ENCODE assay signal across 20 cellular contexts in genomic region chr6:105746130-105746505, GRCh38.
DNase-seq lines count a peak whose midpoint lies in the region; ATAC-seq and TF ChIP-seq lines count a peak whose summit lies in the region.
"Had no signal": no experiment of that assay in that cellular context is flagged by ENCODE, and none has a peak within 500 bp of the region (broad histone marks: within the 10 kb centered on the region; RNA-seq: fewer than 3 reads in every experiment).

No MANE protein-coding gene starts in this region.

- H3K9me3 Mint-ChIP-seq in activated CD4-positive, alpha-beta memory T cell treated with anti-CD3 and anti-CD28 coated beads, Interleukin-2, amount 10 ng/mL, durations not matched to agents 7 days and 5 days: peaks cover 7% of the 10 kb centered on the region
- no peaks in the 10 kb centered on the region for H3K9me3 Mint-ChIP-seq in activated CD4-positive, alpha-beta memory T cell treated with anti-CD3 and anti-CD28 coated beads for 36 hours
- H3K9me3 Mint-ChIP-seq in neural progenitor cell: no peaks in the 10 kb centered on the region
- no peaks in the 10 kb centered on the region for H3K9me3 Mint-ChIP-seq in naive thymus-derived CD8-positive, alpha-beta T cell
- H3K9me3 Mint-ChIP-seq: H9 had no signal

- H3K27me3 Mint-ChIP-seq in activated CD4-positive, alpha-beta memory T cell treated with anti-CD3 and anti-CD28 coated beads, Interleukin-2, amount 10 ng/mL, durations not matched to agents 7 days and 5 days: no peaks in the 10 kb centered on the region
- H3K27me3 Mint-ChIP-seq in activated CD4-positive, alpha-beta memory T cell treated with anti-CD3 and anti-CD28 coated beads for 36 hours: peaks cover 8% of the 10 kb centered on the region
- H3K27me3 Mint-ChIP-seq in neural progenitor cell (ENCODE audit: insufficient read depth, low read depth): peaks cover 4% of the 10 kb centered on the region
- peaks cover 0 to 9% (median 0%) of the 10 kb centered on the region in 5 donors for H3K27me3 Mint-ChIP-seq in naive thymus-derived CD8-positive, alpha-beta T cell

- H2AFZ ChIP-seq in PC-9 (peak overlapping the region; percentile 14; the same call in 1 of the 2 replicates), neural progenitor cell (replicated peaks) (no peak overlapping the region)

- POLR2A ChIA-PET in activated CD4-positive, alpha-beta memory T cell treated with anti-CD3 and anti-CD28 coated beads, Interleukin-2, amount 10 ng/mL, durations not matched to agents 7 days and 5 days (lab: Charles Lee): interaction anchor here (1.1 to 2.0 kb wide), 3 partner anchors 45 to 248 kb away, joined by 5 to 9 read pairs (median 5); no protein-coding TSS in a partner anchor
- POLR2A ChIA-PET in activated CD4-positive, alpha-beta memory T cell treated with anti-CD3 and anti-CD28 coated beads for 36 hours (lab: Charles Lee): no interaction called here
- POLR2A ChIA-PET in PC-9 (lab: Charles Lee; ENCODE audit: unreplicated experiment): no interaction called here
- POLR2A ChIA-PET in naive thymus-derived CD8-positive, alpha-beta T cell (lab: Charles Lee): no interaction called here

- peaks cover 13% of the 10 kb centered on the region for H3K36me3 Mint-ChIP-seq in activated CD4-positive, alpha-beta memory T cell treated with anti-CD3 and anti-CD28 coated beads, Interleukin-2, amount 10 ng/mL, durations not matched to agents 7 days and 5 days (ENCODE audit: low read depth)
- H3K36me3 Mint-ChIP-seq in activated CD4-positive, alpha-beta memory T cell treated with anti-CD3 and anti-CD28 coated beads for 36 hours: no peaks in the 10 kb centered on the region
- no peaks in the 10 kb centered on the region for H3K36me3 Mint-ChIP-seq in neural progenitor cell
- H3K36me3 Mint-ChIP-seq in naive thymus-derived CD8-positive, alpha-beta T cell: no peaks in the 10 kb centered on the region

- H3K27ac ChIP-seq in HL-60 (replicated peaks) (peak overlapping the region; percentile 41), PC-9 (no peak overlapping the region), neural progenitor cell (no peak overlapping the region)
- H3K27ac ChIP-seq: C4-2B had no signal

- H3K79me2 ChIP-seq in PC-9 (ENCODE audit: low read depth): no peaks in the 10 kb centered on the region
- no peaks in the 10 kb centered on the region for H3K79me2 ChIP-seq in neural progenitor cell (ENCODE audit: low read depth)

- H3K4me2 ChIP-seq in PC-9 (no peak overlapping the region), neural progenitor cell (peak overlapping the region; percentile 40)

- no peaks in the 10 kb centered on the region for H3K9me3 ChIP-seq in PC-9 (ENCODE audit: insufficient read depth, low read depth)
- no peaks in the 10 kb centered on the region for H3K9me3 ChIP-seq in neural progenitor cell (ENCODE audit: low read depth)

- H3K27ac Mint-ChIP-seq in activated CD4-positive, alpha-beta memory T cell treated with anti-CD3 and anti-CD28 coated beads, Interleukin-2, amount 10 ng/mL, durations not matched to agents 7 days and 5 days: peak overlapping the region; percentile 24
- H3K27ac Mint-ChIP-seq in activated CD4-positive, alpha-beta memory T cell treated with anti-CD3 and anti-CD28 coated beads for 36 hours: no peak overlapping the region
- no peak overlapping the region for H3K27ac Mint-ChIP-seq in neural progenitor cell
- no peak overlapping the region for H3K27ac Mint-ChIP-seq in naive thymus-derived CD8-positive, alpha-beta T cell
- H3K27ac Mint-ChIP-seq: activated CD4-positive, alpha-beta T cell treated with anti-CD3 and anti-CD28 coated beads, Interleukin-2, amount 10 ng/mL, durations not matched to agents 7 days and 5 days; nephron progenitor cell had no signal

- no peak overlapping the region for H3K9ac ChIP-seq in neural progenitor cell

- DNase-seq in activated CD4-positive, alpha-beta memory T cell treated with anti-CD3 and anti-CD28 coated beads, Interleukin-2, amount 10 ng/mL, durations not matched to agents 7 days and 5 days: no peak
- no peak for DNase-seq in activated CD4-positive, alpha-beta memory T cell treated with anti-CD3 and anti-CD28 coated beads for 36 hours
- DNase-seq in HL-60 (ENCODE audit: low read depth in 1 of 2, low spot score in 1 of 2) (peak in 1 of 2 experiments; percentile 23), PC-9 (no peak), neural progenitor cell (ENCODE audit: low spot score) (peak; percentile 13), NCI-H82 treated with DMSO at 0.1 percent for 48 hours (lab: John Stamatoyannopoulos, UW; ENCODE audit: unreplicated experiment) (no peak)
- no peak for DNase-seq in naive thymus-derived CD8-positive, alpha-beta T cell
- DNase-seq: activated CD4-positive, alpha-beta T cell treated with anti-CD3 and anti-CD28 coated beads, Interleukin-2, amount 10 ng/mL, durations not matched to agents 7 days and 5 days; cortex of kidney; H9; left colon; midbrain; nephron progenitor cell; NK-92 treated with Interleukin-12 subunit alpha and Interleukin-12 subunit beta, amount 100 ng/mL, for 24 hours; posterior cingulate gyrus; stimulated activated CD4-positive, alpha-beta T cell treated with anti-CD3 and anti-CD28 coated beads, Interleukin-15, amount 100 ng/mL, for 24 hours; substantia nigra had no signal

- CTCF ChIA-PET in activated CD4-positive, alpha-beta memory T cell treated with anti-CD3 and anti-CD28 coated beads, Interleukin-2, amount 10 ng/mL, durations not matched to agents 7 days and 5 days (lab: Charles Lee): interaction anchor here (1.2 kb wide), 1 partner anchor 65 kb away, joined by 3 read pairs; no protein-coding TSS in a partner anchor
- CTCF ChIA-PET in activated CD4-positive, alpha-beta memory T cell treated with anti-CD3 and anti-CD28 coated beads for 36 hours (lab: Charles Lee): interaction anchor here (1.4 kb wide), 1 partner anchor 314 kb away, joined by 3 read pairs; no protein-coding TSS in a partner anchor
- CTCF ChIA-PET in PC-9 (lab: Charles Lee): no interaction called here

- H3K4me3 ChIP-seq in HL-60 (replicated peaks; ENCODE audit: insufficient read depth, low read length): no peak overlapping the region
- no peak overlapping the region for H3K4me3 ChIP-seq in PC-9
- H3K4me3 ChIP-seq in neural progenitor cell: no peak overlapping the region

- intact Hi-C loops in activated CD4-positive, alpha-beta memory T cell treated with anti-CD3 and anti-CD28 coated beads for 36 hours (cut with micrococcal nuclease): loop anchor here (5.0 kb wide), 1 partner anchor 246 kb away; no protein-coding TSS in a partner anchor
- intact Hi-C loops in PC-9 (cut with micrococcal nuclease; ENCODE audit: unreplicated experiment): no loop called here

- H3K4me3 Mint-ChIP-seq in activated CD4-positive, alpha-beta memory T cell treated with anti-CD3 and anti-CD28 coated beads, Interleukin-2, amount 10 ng/mL, durations not matched to agents 7 days and 5 days: no peak overlapping the region
- no peak overlapping the region for H3K4me3 Mint-ChIP-seq in activated CD4-positive, alpha-beta memory T cell treated with anti-CD3 and anti-CD28 coated beads for 36 hours
- H3K4me3 Mint-ChIP-seq in neural progenitor cell: no peak overlapping the region
- H3K4me3 Mint-ChIP-seq in naive thymus-derived CD8-positive, alpha-beta T cell: no peak overlapping the region
- H3K4me3 Mint-ChIP-seq: activated CD4-positive, alpha-beta T cell treated with anti-CD3 and anti-CD28 coated beads, Interleukin-2, amount 10 ng/mL, durations not matched to agents 7 days and 5 days; H9; nephron progenitor cell had no signal

- peaks cover 5% of the 10 kb centered on the region; the same call in 1 of the 2 replicates for H3F3A ChIP-seq in PC-9 (ENCODE audit: insufficient read depth, low read depth)
- H3F3A ChIP-seq in neural progenitor cell (ENCODE audit: low read depth): no peaks in the 10 kb centered on the region

- TF ChIP-seq CTCF in HL-60 (IDR thresholded peaks at IDR 0.05; ENCODE audit: insufficient read depth, low read length) (no peak), PC-9 (conservative IDR thresholded peaks at IDR 0.05) (no peak), neural progenitor cell (IDR thresholded peaks at IDR 0.05) (no peak)

- H3K4me1 ChIP-seq in PC-9 (replicated peaks; ENCODE audit: insufficient read depth) (peaks cover 29% of the 10 kb centered on the region), neural progenitor cell (peaks cover 14% of the 10 kb centered on the region)

- H3K9me2 ChIP-seq in PC-9 (ENCODE audit: insufficient read depth): no peaks in the 10 kb centered on the region

- H3K4me1 Mint-ChIP-seq in activated CD4-positive, alpha-beta memory T cell treated with anti-CD3 and anti-CD28 coated beads, Interleukin-2, amount 10 ng/mL, durations not matched to agents 7 days and 5 days: peaks cover 56% of the 10 kb centered on the region
- peaks cover 19% of the 10 kb centered on the region for H3K4me1 Mint-ChIP-seq in activated CD4-positive, alpha-beta memory T cell treated with anti-CD3 and anti-CD28 coated beads for 36 hours (ENCODE audit: low read depth)
- H3K4me1 Mint-ChIP-seq in neural progenitor cell: peaks cover 4% of the 10 kb centered on the region
- no peaks in the 10 kb centered on the region for H3K4me1 Mint-ChIP-seq in naive thymus-derived CD8-positive, alpha-beta T cell

- H3K36me3 ChIP-seq in PC-9 (ENCODE audit: low read depth) (no peaks in the 10 kb centered on the region), neural progenitor cell (no peaks in the 10 kb centered on the region)

- H4K20me1 ChIP-seq in PC-9 (ENCODE audit: insufficient read depth): no peaks in the 10 kb centered on the region
- H4K20me1 ChIP-seq in neural progenitor cell (ENCODE audit: low read depth): no peaks in the 10 kb centered on the region

- no peaks in the 10 kb centered on the region for H3K27me3 ChIP-seq in HL-60 (ENCODE audit: insufficient read depth, poor library complexity, severe bottlenecking)
- no peaks in the 10 kb centered on the region for H3K27me3 ChIP-seq in PC-9 (ENCODE audit: insufficient read depth, low read depth)
- H3K27me3 ChIP-seq in neural progenitor cell: no peaks in the 10 kb centered on the region

- no TSS peak for BruUV-seq in PC-9 (replicated peaks; lab: Mats Ljungman, UMichigan)

- no peak for ATAC-seq in naive thymus-derived CD8-positive, alpha-beta T cell
- no peak for ATAC-seq in GM21723 (IDR thresholded peaks at IDR 0.05; ENCODE audit: unreplicated experiment)
- ATAC-seq: left colon, sciatic nerve had no signal
